Comparison of ENCODE assay signal across 21 cellular contexts in genomic region chr14:54394596-54394995, GRCh38. TPM values are rescaled to one million over a fixed set of nuclear protein-coding genes. Genes with fewer than 3 reads are reported as not detected.
DNase-seq lines count a peak whose midpoint lies in the region; ATAC-seq and TF ChIP-seq lines count a peak whose summit lies in the region.
"Had no signal": no experiment of that assay in that cellular context is flagged by ENCODE, and none has a peak within 500 bp of the region (broad histone marks: within the 10 kb centered on the region; RNA-seq: fewer than 3 reads in every experiment).

No MANE protein-coding gene starts in this region.

- peaks cover 4% of the 10 kb centered on the region for H3K27me3 Mint-ChIP-seq in activated T-helper 1 cell treated with anti-CD3 and anti-CD28 coated beads, Interleukin-12 subunit alpha, Interleukin-12 subunit beta, Interleukin-2, Interleukin-4 antibody, amounts not matched to agents 30 ng/mL and 10 ng/mL and 1 ng/mL, durations not matched to agents 14 hours and 24 hours and 36 hours (ENCODE audit: insufficient read depth)
- no peaks in the 10 kb centered on the region for H3K27me3 Mint-ChIP-seq in neural crest cell (ENCODE audit: low read depth)
- peaks cover 5 to 17% of the 10 kb centered on the region in 2 donors for H3K27me3 Mint-ChIP-seq in effector memory CD8-positive, alpha-beta T cell
- H3K27me3 Mint-ChIP-seq: CD4-positive, alpha-beta T cell had no signal

- DNase-seq in Right ventricle myocardium inferior (ENCODE audit: missing footprints) (peak; percentile 60), left ventricle myocardium inferior (no peak), neural crest cell (ENCODE audit: low read depth, low spot score) (no peak), testis (no peak), sigmoid colon (no peak), breast epithelium (ENCODE audit: low spot score in 2 of 2) (no peak)
- DNase-seq in activated T-helper 1 cell treated with anti-CD3 and anti-CD28 coated beads, Interleukin-12 subunit alpha, Interleukin-12 subunit beta, Interleukin-2, Interleukin-4 antibody, amounts not matched to agents 30 ng/mL and 10 ng/mL and 1 ng/mL, durations not matched to agents 14 hours and 24 hours and 36 hours (ENCODE audit: low spot score), result no peak
- DNase-seq in effector memory CD8-positive, alpha-beta T cell, result no peak
- DNase-seq: AML-193; BE2C; CD4-positive, alpha-beta T cell; CD8-positive, alpha-beta memory T cell; DMS 273 treated with DMSO at 0.1 percent for 48 hours; DMS79; EL; GF-D8; H9 had no signal

- H3K4me1 ChIP-seq in left ventricle myocardium inferior (peaks cover 11% of the 10 kb centered on the region), testis (no peaks in the 10 kb centered on the region), sigmoid colon (peaks cover 0 to 15% (median 7%) of the 10 kb centered on the region in 4 donors), breast epithelium (no peaks in the 10 kb centered on the region)
- H3K4me1 ChIP-seq: BE2C had no signal

- peak overlapping the region; percentile 33 for H3K4me3 Mint-ChIP-seq in activated T-helper 1 cell treated with anti-CD3 and anti-CD28 coated beads, Interleukin-12 subunit alpha, Interleukin-12 subunit beta, Interleukin-2, Interleukin-4 antibody, amounts not matched to agents 30 ng/mL and 10 ng/mL and 1 ng/mL, durations not matched to agents 14 hours and 24 hours and 36 hours
- peak overlapping the region; percentile 43 for H3K4me3 Mint-ChIP-seq in neural crest cell
- no peak overlapping the region for H3K4me3 Mint-ChIP-seq in effector memory CD8-positive, alpha-beta T cell
- H3K4me3 Mint-ChIP-seq: CD14-positive monocyte had no signal

- TF ChIP-seq CTCF in left ventricle myocardium inferior (IDR thresholded peaks at IDR 0.05; ENCODE audit: borderline replicate concordance), result no peak
- no peak for TF ChIP-seq CTCF in neural crest cell (conservative IDR thresholded peaks at IDR 0.05)
- TF ChIP-seq CTCF in testis (IDR thresholded peaks at IDR 0.05), result no peak
- TF ChIP-seq CTCF in sigmoid colon (IDR thresholded peaks at IDR 0.05), result no peak
- no peak for TF ChIP-seq CTCF in breast epithelium (IDR thresholded peaks at IDR 0.05)

- no peak overlapping the region for H3K4me3 ChIP-seq in left ventricle myocardium inferior
- H3K4me3 ChIP-seq in testis, result peak overlapping the region; percentile 8 to 47
- no peak overlapping the region for H3K4me3 ChIP-seq in sigmoid colon
- H3K4me3 ChIP-seq in breast epithelium, result no peak overlapping the region
- H3K4me3 ChIP-seq: BLaER1 treated with 17β-estradiol and CSF1 and Interleukin-3, amounts not matched to agents 10 nM and 100 nM had no signal

- H3K36me3 Mint-ChIP-seq in activated T-helper 1 cell treated with anti-CD3 and anti-CD28 coated beads, Interleukin-12 subunit alpha, Interleukin-12 subunit beta, Interleukin-2, Interleukin-4 antibody, amounts not matched to agents 30 ng/mL and 10 ng/mL and 1 ng/mL, durations not matched to agents 14 hours and 24 hours and 36 hours (ENCODE audit: low read depth), result peaks cover 4% of the 10 kb centered on the region
- H3K36me3 Mint-ChIP-seq in neural crest cell (ENCODE audit: low read depth), result no peaks in the 10 kb centered on the region
- H3K36me3 Mint-ChIP-seq in effector memory CD8-positive, alpha-beta T cell (ENCODE audit: insufficient read depth), result peaks cover 7% of the 10 kb centered on the region
- H3K36me3 Mint-ChIP-seq: CD14-positive monocyte had no signal

- no peak for ATAC-seq in Right ventricle myocardium inferior
- no peak for ATAC-seq in effector memory CD8-positive, alpha-beta T cell (replicated peaks)
- ATAC-seq: HCT116 had no signal

- H3K9me3 ChIP-seq in left ventricle myocardium inferior (replicated peaks), result no peaks in the 10 kb centered on the region
- H3K9me3 ChIP-seq in testis, result no peaks in the 10 kb centered on the region
- H3K9me3 ChIP-seq in sigmoid colon, result no peaks in the 10 kb centered on the region
- H3K9me3 ChIP-seq in breast epithelium, result no peaks in the 10 kb centered on the region
- H3K9me3 ChIP-seq: BE2C had no signal

- no peak overlapping the region for H3K27ac Mint-ChIP-seq in activated T-helper 1 cell treated with anti-CD3 and anti-CD28 coated beads, Interleukin-12 subunit alpha, Interleukin-12 subunit beta, Interleukin-2, Interleukin-4 antibody, amounts not matched to agents 30 ng/mL and 10 ng/mL and 1 ng/mL, durations not matched to agents 14 hours and 24 hours and 36 hours
- H3K27ac Mint-ChIP-seq in neural crest cell (ENCODE audit: unreplicated experiment), result no peak overlapping the region
- no peak overlapping the region for H3K27ac Mint-ChIP-seq in effector memory CD8-positive, alpha-beta T cell
- H3K27ac Mint-ChIP-seq: CD14-positive monocyte; CD4-positive, alpha-beta T cell; H9 had no signal

- no peaks in the 10 kb centered on the region for H3K9me3 Mint-ChIP-seq in activated T-helper 1 cell treated with anti-CD3 and anti-CD28 coated beads, Interleukin-12 subunit alpha, Interleukin-12 subunit beta, Interleukin-2, Interleukin-4 antibody, amounts not matched to agents 30 ng/mL and 10 ng/mL and 1 ng/mL, durations not matched to agents 14 hours and 24 hours and 36 hours
- peaks cover 3% of the 10 kb centered on the region for H3K9me3 Mint-ChIP-seq in neural crest cell
- no peaks in the 10 kb centered on the region for H3K9me3 Mint-ChIP-seq in effector memory CD8-positive, alpha-beta T cell
- H3K9me3 Mint-ChIP-seq: CD4-positive, alpha-beta T cell; CD8-positive, alpha-beta memory T cell; H9 had no signal

- peaks cover 16% of the 10 kb centered on the region for H3K4me1 Mint-ChIP-seq in activated T-helper 1 cell treated with anti-CD3 and anti-CD28 coated beads, Interleukin-12 subunit alpha, Interleukin-12 subunit beta, Interleukin-2, Interleukin-4 antibody, amounts not matched to agents 30 ng/mL and 10 ng/mL and 1 ng/mL, durations not matched to agents 14 hours and 24 hours and 36 hours (ENCODE audit: low read depth)
- H3K4me1 Mint-ChIP-seq in neural crest cell, result peaks cover 24% of the 10 kb centered on the region
- peaks cover 0 to 9% of the 10 kb centered on the region in 2 donors for H3K4me1 Mint-ChIP-seq in effector memory CD8-positive, alpha-beta T cell (ENCODE audit: low read depth in 2 of 2)

- H3K36me3 ChIP-seq in left ventricle myocardium inferior (no peaks in the 10 kb centered on the region), testis (ENCODE audit: low read depth, missing control alignments) (no peaks in the 10 kb centered on the region), sigmoid colon (no peaks in the 10 kb centered on the region), breast epithelium (no peaks in the 10 kb centered on the region)
- H3K36me3 ChIP-seq: BE2C had no signal

- H3K27me3 ChIP-seq in left ventricle myocardium inferior (ENCODE audit: low read depth), result no peaks in the 10 kb centered on the region
- no peaks in the 10 kb centered on the region for H3K27me3 ChIP-seq in testis
- no peaks in the 10 kb centered on the region for H3K27me3 ChIP-seq in sigmoid colon
- H3K27me3 ChIP-seq in breast epithelium, result no peaks in the 10 kb centered on the region
- H3K27me3 ChIP-seq: BE2C; BLaER1 treated with 17β-estradiol and CSF1 and Interleukin-3, amounts not matched to agents 10 nM and 100 nM had no signal

- TF ChIP-seq POLR2A in testis (IDR thresholded peaks at IDR 0.05) (no peak), sigmoid colon (IDR thresholded peaks at IDR 0.05) (no peak), breast epithelium (IDR thresholded peaks at IDR 0.05) (no peak)

- no peak for TF ChIP-seq EP300 in sigmoid colon (IDR thresholded peaks at IDR 0.05)

- H3K27ac ChIP-seq in left ventricle myocardium inferior (replicated peaks), result no peak overlapping the region
- H3K27ac ChIP-seq in testis, result no peak overlapping the region
- no peak overlapping the region for H3K27ac ChIP-seq in sigmoid colon
- H3K27ac ChIP-seq in breast epithelium, result no peak overlapping the region
- H3K27ac ChIP-seq: 22Rv1; BLaER1 treated with 17β-estradiol and CSF1 and Interleukin-3, amounts not matched to agents 10 nM and 100 nM had no signal

- 63 to 84% methylated on average over 21 to 24 of the region's 27 CpGs for WGBS in testis, 2 donors
- 96 to 97% methylated on average over 27 of the region's 27 CpGs for WGBS in sigmoid colon, 2 donors

- intact Hi-C loops in Right ventricle myocardium inferior (cut with DNase I) (no loop called here), left ventricle myocardium inferior (cut with micrococcal nuclease) (no loop called here), testis (cut with DNase I; ENCODE audit: low total_unique reads) (no loop called here), sigmoid colon (cut with DNase I) (no loop called here), breast epithelium (cut with DNase I; ENCODE audit: low total_unique reads) (no loop called here)
- intact Hi-C loops in activated T-helper 1 cell treated with anti-CD3 and anti-CD28 coated beads, Interleukin-12 subunit alpha, Interleukin-12 subunit beta, Interleukin-2, Interleukin-4 antibody, amounts not matched to agents 30 ng/mL and 10 ng/mL and 1 ng/mL, durations not matched to agents 14 hours and 24 hours and 36 hours (cut with micrococcal nuclease), result no loop called here

RNA-seq across cellular contexts. Expression of gene CDKN3, which starts 2.2 kb away (rescaled TPM):
- total RNA-seq in Right ventricle myocardium inferior (4.7 TPM), left ventricle myocardium inferior (4.3 TPM), neural crest cell (39.4 and 43.8 TPM in 2 replicates), testis (100 to 1,000 TPM in 1 of 2 donors, 10 to 100 TPM in 1; 99.0 to 160 TPM), sigmoid colon (1 to 10 TPM in 3 of 4 donors, not detected in 1; 1.1 to 2.4 (median 1.8) TPM), breast epithelium (1 to 10 TPM; 2.0 to 4.3 (median 2.9) TPM)
- total RNA-seq in activated T-helper 1 cell treated with anti-CD3 and anti-CD28 coated beads, Interleukin-12 subunit alpha, Interleukin-12 subunit beta, Interleukin-2, Interleukin-4 antibody, amounts not matched to agents 30 ng/mL and 10 ng/mL and 1 ng/mL, durations not matched to agents 14 hours and 24 hours and 36 hours, result 36.5 and 39.2 TPM in 2 replicates
- polyA plus RNA-seq in testis (ENCODE audit: insufficient read depth, low read depth, low replicate concordance) (398 TPM), sigmoid colon (10 to 100 TPM; 10.8 to 41.8 (median 26.8) TPM)

RNA-seq across cellular contexts. Expression of gene CNIH1, which starts 46.6 kb away (rescaled TPM):
- total RNA-seq in Right ventricle myocardium inferior, result 86.8 TPM
- 89.0 TPM for total RNA-seq in left ventricle myocardium inferior
- 105 and 109 TPM in 2 replicates for total RNA-seq in activated T-helper 1 cell treated with anti-CD3 and anti-CD28 coated beads, Interleukin-12 subunit alpha, Interleukin-12 subunit beta, Interleukin-2, Interleukin-4 antibody, amounts not matched to agents 30 ng/mL and 10 ng/mL and 1 ng/mL, durations not matched to agents 14 hours and 24 hours and 36 hours
- total RNA-seq in neural crest cell, result 118 and 120 TPM in 2 replicates
- 100 to 1,000 TPM in 1 of 2 donors, 10 to 100 TPM in 1; 44.2 to 157 TPM for total RNA-seq in testis
- polyA plus RNA-seq in testis (ENCODE audit: insufficient read depth, low read depth, low replicate concordance), result 121 TPM
- total RNA-seq in sigmoid colon, result 100 to 1,000 TPM; 147 to 261 (median 201) TPM
- 100 to 1,000 TPM in 2 of 3 donors, 10 to 100 TPM in 1; 97.6 to 119 (median 104) TPM for polyA plus RNA-seq in sigmoid colon
- total RNA-seq in breast epithelium, result 100 to 1,000 TPM; 120 to 200 (median 146) TPM

Comparison
In these comparisons a context has a peak if more than half of its experiments do, and no peak if none do; other contexts are left out.
1. H3K4me3 ChIP-seq: peak in testis (2 of 2); none in left ventricle myocardium inferior (single experiment), sigmoid colon (0 of 4) and breast epithelium (0 of 3).
2. H3K4me3 Mint-ChIP-seq: peak in activated T-helper 1 cell treated with anti-CD3 and anti-CD28 coated beads, Interleukin-12 subunit alpha, Interleukin-12 subunit beta, Interleukin-2, Interleukin-4 antibody, amounts not matched to agents 30 ng/mL and 10 ng/mL and 1 ng/mL, durations not matched to agents 14 hours and 24 hours and 36 hours (single experiment) and neural crest cell (single experiment); none in effector memory CD8-positive, alpha-beta T cell (0 of 2).